17 cellular contexts compared by ENCODE assay signal in genomic region chr10:132489704-132490534, GRCh38.
"Had no signal": no experiment of that assay in that cellular context is flagged by ENCODE, and none has a peak within 500 bp of the region (broad histone marks: within the 10 kb centered on the region; RNA-seq: fewer than 3 reads in every experiment).

No MANE protein-coding gene starts in this region.

- FAIRE-seq: colon, keratinocyte, small intestine had no signal

- ATAC-seq: activated CD8-positive, alpha-beta T cell treated with anti-CD3 and anti-CD28 coated beads for 36 hours; body of pancreas; left lobe of liver; stimulated activated effector memory CD8-positive, alpha-beta T cell treated with anti-CD3 and anti-CD28 coated beads, Interleukin-12 subunit alpha, Interleukin-12 subunit beta, amount 100 ng/mL, for 72 hours; T-cell had no signal

- DNase-seq: activated B cell treated with CpG ODN at 0.5 μM for 24 hours; activated CD4-positive, alpha-beta T cell treated with anti-CD3 and anti-CD28 coated beads, Interleukin-2, amount 10 ng/mL, durations not matched to agents 24 days and 14 days; activated CD8-positive, alpha-beta T cell treated with anti-CD3 and anti-CD28 coated beads for 36 hours; activated naive CD4-positive, alpha-beta T cell treated with anti-CD3 and anti-CD28 coated beads for 36 hours; activated T-cell treated with anti-CD3 and anti-CD28 coated beads, Interleukin-2, amount 50 U/mL, for 1 hour; caudate nucleus; occipital lobe; small intestine; stimulated activated CD4-positive, alpha-beta T cell treated with anti-CD3 and anti-CD28 coated beads, Interleukin-4, amount 100 ng/mL, for 24 hours; stomach; T-cell; testis had no signal
